Comparison of ENCODE assay signal across 8 cellular contexts in genomic region chr10:59906417-59907202, GRCh38. TPM values are rescaled to one million over a fixed set of nuclear protein-coding genes. Genes with fewer than 3 reads are reported as not detected.
DNase-seq lines count a peak whose midpoint lies in the region; FAIRE-seq and TF ChIP-seq lines count a peak whose summit lies in the region.

CCDC6 (minus strand) TSS chr10:59906556; CDS start chr10:59906424, 132 bp downstream.

- H2AFZ ChIP-seq in H9 (ENCODE audit: low read length) (no peak within 1 kb of the TSS), neural progenitor cell (replicated peaks) (peak within 1 kb of the TSS; percentile 74)

- H3K4me3 Mint-ChIP-seq in H9 (peak within 1 kb of the TSS; percentile 92 to 98), neural progenitor cell (peak within 1 kb of the TSS; percentile 100)

- no peak within 1 kb of the TSS for H4K5ac ChIP-seq in H9 (ENCODE audit: insufficient read length, low read depth, low read length)

- no peaks in the 10 kb centered on the region for H3K27me3 ChIP-seq in H9 (ENCODE audit: insufficient read depth, low read length)
- no peaks in the 10 kb centered on the region for H3K27me3 ChIP-seq in neural progenitor cell

- peak within 1 kb of the TSS; percentile 84 for H3K14ac ChIP-seq in H9 (ENCODE audit: insufficient read depth, low read length)

- FAIRE-seq in G401.6 (lab: Jason Lieb, UNC), result peak; percentile 87

- H4K20me1 ChIP-seq in H9 (ENCODE audit: control insufficient read depth, insufficient read depth, insufficient read length), result no peaks in the 10 kb centered on the region
- peaks cover 33% of the 10 kb centered on the region for H4K20me1 ChIP-seq in neural progenitor cell (ENCODE audit: low read depth)

- H3K4me1 Mint-ChIP-seq in H9 (peaks cover 44 to 54% of the 10 kb centered on the region in 2 experiments), neural progenitor cell (peaks cover 40% of the 10 kb centered on the region)

- no peak within 1 kb of the TSS for H2AK5ac ChIP-seq in H9 (ENCODE audit: insufficient read length, low read length)

- H2BK120ac ChIP-seq in H9 (ENCODE audit: low read depth, low read length, poor library complexity, severe bottlenecking), result no peak within 1 kb of the TSS

- no peak within 1 kb of the TSS for H2BK20ac ChIP-seq in H9 (ENCODE audit: low read depth, low read length, poor library complexity, severe bottlenecking)

- H3K4ac ChIP-seq in H9 (ENCODE audit: low read depth, low read length), result no peak within 1 kb of the TSS

- peak within 1 kb of the TSS; percentile 61 for H2BK5ac ChIP-seq in H9 (ENCODE audit: insufficient read length, low read length)

- H3K27me3 Mint-ChIP-seq in H9 (ENCODE audit: low read depth) (no peaks in the 10 kb centered on the region), neural progenitor cell (ENCODE audit: insufficient read depth, low read depth) (peaks cover 5% of the 10 kb centered on the region)

- peaks cover 32% of the 10 kb centered on the region for H3F3A ChIP-seq in neural progenitor cell (ENCODE audit: low read depth)

- H3K9me3 ChIP-seq in H9 (ENCODE audit: control insufficient read depth, low read depth, low read length) (no peaks in the 10 kb centered on the region), neural progenitor cell (ENCODE audit: low read depth) (no peaks in the 10 kb centered on the region)

- no peak within 1 kb of the TSS for H3T11ph ChIP-seq in H9 (ENCODE audit: low read length)

- peaks cover 0 to 1% of the 10 kb centered on the region in 2 experiments; a peak in 1 of 5 replicates for H3K9me3 Mint-ChIP-seq in H9
- H3K9me3 Mint-ChIP-seq in neural progenitor cell, result no peaks in the 10 kb centered on the region

- H2BK15ac ChIP-seq in H9 (ENCODE audit: low read depth, low read length), result no peak within 1 kb of the TSS

- no CpG with 5 or more reads among the region's 64 CpGs for WGBS in H9 (ENCODE audit: extremely low coverage, insufficient read length, low lambda C conversion rate)

- peaks cover 15% of the 10 kb centered on the region for H3K23me2 ChIP-seq in H9 (ENCODE audit: insufficient read length, low read depth, low read length, poor library complexity, severe bottlenecking)

- peak; percentile 89 for DNase-seq in H9
- peak; percentile 89 for DNase-seq in M059J (ENCODE audit: low read depth)
- peak; percentile 55 to 76 for DNase-seq in SHP77 (lab: John Stamatoyannopoulos, UW)
- DNase-seq in activated effector memory CD4-positive, alpha-beta T cell treated with anti-CD3 and anti-CD28 coated beads, Interleukin-2, amount 50 U/mL, for 16 hours, result peak; percentile 97
- peak; percentile 86 for DNase-seq in fibroblast of the conjunctiva (ENCODE audit: low read depth)
- DNase-seq in neural progenitor cell (ENCODE audit: low spot score), result peak; percentile 96
- DNase-seq in stromal cell of bone marrow (ENCODE audit: low read depth), result peak; percentile 87

- H3K79me1 ChIP-seq in H9 (ENCODE audit: insufficient read depth, low read depth, low read length, poor library complexity, severe bottlenecking), result no peaks in the 10 kb centered on the region

- H4K8ac ChIP-seq in H9 (replicated peaks; ENCODE audit: insufficient read length, low read depth, low read length), result no peak within 1 kb of the TSS

- peaks cover 1 to 10% (median 7%) of the 10 kb centered on the region in 3 experiments; a peak in 6 of 7 replicates for H3K36me3 Mint-ChIP-seq in H9 (ENCODE audit: insufficient read depth in 1 of 3, low read depth in 3 of 3)
- peaks cover 6% of the 10 kb centered on the region for H3K36me3 Mint-ChIP-seq in neural progenitor cell

- no peak within 1 kb of the TSS for H3K23ac ChIP-seq in H9 (ENCODE audit: insufficient read length, low read depth, low read length)

- H2BK12ac ChIP-seq in H9 (ENCODE audit: insufficient read length, low read depth, low read length), result peak within 1 kb of the TSS; percentile 19

- H3K79me2 ChIP-seq in H9 (ENCODE audit: insufficient read depth, low read length), result peaks cover 38% of the 10 kb centered on the region
- H3K79me2 ChIP-seq in neural progenitor cell (ENCODE audit: low read depth), result peaks cover 51% of the 10 kb centered on the region

- H3K9ac ChIP-seq in H9 (ENCODE audit: extremely low read depth, insufficient read length, low read length), result peak within 1 kb of the TSS; percentile 82
- peak within 1 kb of the TSS; percentile 54 for H3K9ac ChIP-seq in neural progenitor cell

- TF ChIP-seq CTCF in H9 (conservative IDR thresholded peaks at IDR 0.05), result peak; percentile 77
- TF ChIP-seq CTCF in neural progenitor cell (IDR thresholded peaks at IDR 0.05), result peak; percentile 62

- H3K4me3 ChIP-seq in neural progenitor cell, result peak within 1 kb of the TSS; percentile 89

- no peak within 1 kb of the TSS for H4K91ac ChIP-seq in H9 (ENCODE audit: insufficient read length, low read depth, low read length)

- peaks cover 6% of the 10 kb centered on the region; the same call in 1 of the 2 replicates for H3K4me1 ChIP-seq in H9 (ENCODE audit: insufficient read depth, low read length)
- peaks cover 34% of the 10 kb centered on the region for H3K4me1 ChIP-seq in neural progenitor cell

- H3K56ac ChIP-seq in H9 (ENCODE audit: insufficient read length, low read depth, low read length), result no peak within 1 kb of the TSS

- peak within 1 kb of the TSS; percentile 81 for H3K18ac ChIP-seq in H9 (ENCODE audit: insufficient read length, low read depth, low read length)

- H3K27ac ChIP-seq in H9 (ENCODE audit: insufficient read length, low read depth, low read length) (peak within 1 kb of the TSS; percentile 72), neural progenitor cell (peak within 1 kb of the TSS; percentile 83)

- H3K36me3 ChIP-seq in neural progenitor cell, result no peaks in the 10 kb centered on the region

- H3K27ac Mint-ChIP-seq in H9 (peak within 1 kb of the TSS; percentile 98 to 99 (median 99)), neural progenitor cell (peak within 1 kb of the TSS; percentile 95)

- H3K4me2 ChIP-seq in H9 (ENCODE audit: insufficient read depth, insufficient read length, low read length), result peak within 1 kb of the TSS; percentile 95
- peak within 1 kb of the TSS; percentile 83 for H3K4me2 ChIP-seq in neural progenitor cell

RNA-seq across cellular contexts. Expression of gene CCDC6, which starts in this region (rescaled TPM):
- total RNA-seq in H9 (2021) (58.4 and 59.0 TPM in 2 replicates), neural progenitor cell (ENCODE audit: low replicate concordance) (23.1 and 29.4 TPM in 2 replicates)
- 9.0 and 18.6 TPM in 2 replicates for total RNA-seq in M059J (2014; rRNA removed; shearing (Covaris generic))

Comparison
In these comparisons a context has a peak if more than half of its experiments do, and no peak if none do; other contexts are left out.
1. Peak in every context shown above with its lines: DNase-seq, H3K4me3 ChIP-seq and H3K27ac ChIP-seq.